In genomic region chr14:21023817-21024667, GRCh38 we compare ENCODE assay signal across 1 cellular context.
TF ChIP-seq lines count a peak whose summit lies in the region.

No MANE protein-coding gene starts in this region.

TF ChIP-seq in HepG2, 621 proteins besides CTCF, POLR2A, EP300 and RAD21 (continued from another document and continues in another):
- TF ChIP-seq ZNF790 (CRISPR knock-in tag; IDR thresholded peaks at IDR 0.05; ENCODE audit: borderline replicate concordance): no peak
- TF ChIP-seq MED13 (CRISPR knock-in tag; IDR thresholded peaks at IDR 0.05): no peak
- TF ChIP-seq MTF2 (CRISPR knock-in tag; IDR thresholded peaks at IDR 0.05; ENCODE audit: borderline replicate concordance): no peak
- no peak; the same call in 1 of the 2 replicates for TF ChIP-seq HNF4G (IDR thresholded peaks at IDR 0.05; ENCODE audit: borderline replicate concordance, low read depth, low read length)
- no peak for TF ChIP-seq HNF4G (CRISPR knock-in tag; IDR thresholded peaks at IDR 0.05; ENCODE audit: borderline replicate concordance, low read depth)
- no peak for TF ChIP-seq HNRNPK (IDR thresholded peaks at IDR 0.05; ENCODE audit: low read depth, low read length, poor library complexity, severe bottlenecking)
- TF ChIP-seq ZMAT5 (CRISPR knock-in tag; IDR thresholded peaks at IDR 0.05; ENCODE audit: borderline replicate concordance, low read depth): no peak
- TF ChIP-seq TEAD2 (CRISPR knock-in tag; IDR thresholded peaks at IDR 0.05): no peak
- TF ChIP-seq TIGD3 (CRISPR knock-in tag; IDR thresholded peaks at IDR 0.05; ENCODE audit: borderline replicate concordance): no peak
- no peak for TF ChIP-seq ZNF510 (CRISPR knock-in tag; IDR thresholded peaks at IDR 0.05; ENCODE audit: low read depth)
- no peak for TF ChIP-seq NCOA5 (CRISPR knock-in tag; IDR thresholded peaks at IDR 0.05)
- no peak for TF ChIP-seq KLF13 (CRISPR knock-in tag; IDR thresholded peaks at IDR 0.05)
- TF ChIP-seq ZNF530 (CRISPR knock-in tag; IDR thresholded peaks at IDR 0.05; ENCODE audit: low read depth): no peak
- no peak for TF ChIP-seq HDAC6 (IDR thresholded peaks at IDR 0.05; ENCODE audit: low read depth, low read length)
- no peak for TF ChIP-seq NR1H2 (CRISPR knock-in tag; IDR thresholded peaks at IDR 0.05; ENCODE audit: borderline replicate concordance, low read depth)
- TF ChIP-seq ZNF800 (CRISPR knock-in tag; IDR thresholded peaks at IDR 0.05): no peak
- 0 out of 2 replicates have a peak, but pooled peaks have one; percentile 36 for TF ChIP-seq PRMT3 (CRISPR knock-in tag; IDR thresholded peaks at IDR 0.05; ENCODE audit: borderline replicate concordance, low read depth)
- TF ChIP-seq ELF1 (CRISPR knock-in tag; IDR thresholded peaks at IDR 0.05): no peak
- TF ChIP-seq FOXK1 (CRISPR knock-in tag; IDR thresholded peaks at IDR 0.05; ENCODE audit: borderline replicate concordance, low read depth): no peak
- TF ChIP-seq ZKSCAN5 (CRISPR knock-in tag; IDR thresholded peaks at IDR 0.05): peak; percentile 87; the same call in 1 of the 2 replicates
- no peak; the same call in 1 of the 2 replicates for TF ChIP-seq TCF7 (IDR thresholded peaks at IDR 0.05; ENCODE audit: low read depth)
- TF ChIP-seq BHLHE40 (IDR thresholded peaks at IDR 0.05; ENCODE audit: low read length): no peak
- TF ChIP-seq NCOR1 (IDR thresholded peaks at IDR 0.05; ENCODE audit: borderline replicate concordance, low read length): no peak
- TF ChIP-seq HMG20A (CRISPR knock-in tag; IDR thresholded peaks at IDR 0.05; ENCODE audit: borderline replicate concordance): no peak
- peak; percentile 35; the same call in 1 of the 2 replicates for TF ChIP-seq NR2C2 (CRISPR knock-in tag; IDR thresholded peaks at IDR 0.05; ENCODE audit: borderline replicate concordance)
- TF ChIP-seq ZNF883 (CRISPR knock-in tag; IDR thresholded peaks at IDR 0.05; ENCODE audit: not compliant biosample characterization): no peak
- TF ChIP-seq ZNF879 (CRISPR knock-in tag; IDR thresholded peaks at IDR 0.05): no peak
- TF ChIP-seq EEA1 (CRISPR knock-in tag; IDR thresholded peaks at IDR 0.05; ENCODE audit: borderline replicate concordance): peak; percentile 43; the same call in 1 of the 2 replicates
- no peak for TF ChIP-seq SMAD3 (CRISPR knock-in tag; IDR thresholded peaks at IDR 0.05)
- no peak for TF ChIP-seq POGK (CRISPR knock-in tag; conservative IDR thresholded peaks at IDR 0.05)
- TF ChIP-seq THAP8 (CRISPR knock-in tag; IDR thresholded peaks at IDR 0.05; ENCODE audit: borderline replicate concordance): no peak
- no peak for TF ChIP-seq ZNF468 (CRISPR knock-in tag; IDR thresholded peaks at IDR 0.05)
- no peak for TF ChIP-seq ZNF484 (CRISPR knock-in tag; IDR thresholded peaks at IDR 0.05; ENCODE audit: borderline replicate concordance, low read depth)
- no peak for TF ChIP-seq ZNF383 (CRISPR knock-in tag; IDR thresholded peaks at IDR 0.05; ENCODE audit: borderline replicate concordance)
- no peak for TF ChIP-seq SP140L (CRISPR knock-in tag; IDR thresholded peaks at IDR 0.05; ENCODE audit: borderline replicate concordance)
- peak; percentile 42; the same call in 1 of the 2 replicates for TF ChIP-seq SALL1 (CRISPR knock-in tag; IDR thresholded peaks at IDR 0.05)
- no peak for TF ChIP-seq ZNF773 (CRISPR knock-in tag; IDR thresholded peaks at IDR 0.05; ENCODE audit: borderline replicate concordance)
- no peak for TF ChIP-seq ZNF775 (CRISPR knock-in tag; IDR thresholded peaks at IDR 0.05; ENCODE audit: borderline replicate concordance)
- no peak for TF ChIP-seq MED1 (CRISPR knock-in tag; IDR thresholded peaks at IDR 0.05)
- TF ChIP-seq FOXA1 (IDR thresholded peaks at IDR 0.05): no peak
- 0 out of 2 replicates have a peak, but pooled peaks have one; percentile 22 for TF ChIP-seq FOXA1 (CRISPR knock-in tag; IDR thresholded peaks at IDR 0.05)
- TF ChIP-seq ZNF160 (CRISPR knock-in tag; IDR thresholded peaks at IDR 0.05): no peak
- TF ChIP-seq CEBPB (IDR thresholded peaks at IDR 0.05; ENCODE audit: borderline replicate concordance, low read depth, low read length): no peak
- peak; percentile 75 for TF ChIP-seq NR2F6 (IDR thresholded peaks at IDR 0.05)
- peak; percentile 53 for TF ChIP-seq NR2F6 (CRISPR knock-in tag; IDR thresholded peaks at IDR 0.05)
- TF ChIP-seq ZNF574 (CRISPR knock-in tag; IDR thresholded peaks at IDR 0.05): peak; percentile 89
- TF ChIP-seq GMEB2 (CRISPR knock-in tag; IDR thresholded peaks at IDR 0.05; ENCODE audit: low read depth): no peak
- no peak for TF ChIP-seq ZNF235 (CRISPR knock-in tag; IDR thresholded peaks at IDR 0.05; ENCODE audit: borderline replicate concordance)
- TF ChIP-seq ZNF724P (CRISPR knock-in tag; IDR thresholded peaks at IDR 0.05; ENCODE audit: borderline replicate concordance): no peak
- 0 out of 2 replicates have a peak, but pooled peaks have one; percentile 9 for TF ChIP-seq RBAK (CRISPR knock-in tag; IDR thresholded peaks at IDR 0.05)
- no peak for TF ChIP-seq ZNF274 (CRISPR knock-in tag; IDR thresholded peaks at IDR 0.05)
- no peak for TF ChIP-seq DNMT3B (CRISPR knock-in tag; conservative IDR thresholded peaks at IDR 0.05)
- TF ChIP-seq ZNF598 (CRISPR knock-in tag; IDR thresholded peaks at IDR 0.05; ENCODE audit: borderline replicate concordance): no peak
- TF ChIP-seq IRF9 (CRISPR knock-in tag; IDR thresholded peaks at IDR 0.05; ENCODE audit: borderline replicate concordance): 0 out of 2 replicates have a peak, but pooled peaks have one; percentile 31
- no peak for TF ChIP-seq SMYD3 (CRISPR knock-in tag; IDR thresholded peaks at IDR 0.05)
- no peak for TF ChIP-seq ZFAT (CRISPR knock-in tag; conservative IDR thresholded peaks at IDR 0.05)
- no peak for TF ChIP-seq ZNF749 (CRISPR knock-in tag; IDR thresholded peaks at IDR 0.05; ENCODE audit: borderline replicate concordance)
- TF ChIP-seq IKZF4 (CRISPR knock-in tag; IDR thresholded peaks at IDR 0.05; ENCODE audit: borderline replicate concordance, low read depth, not compliant biosample characterization): no peak
- no peak; the same call in 1 of the 2 replicates for TF ChIP-seq ZSCAN9 (CRISPR knock-in tag; IDR thresholded peaks at IDR 0.05; ENCODE audit: borderline replicate concordance)
- TF ChIP-seq BORCS8-MEF2B (CRISPR knock-in tag; IDR thresholded peaks at IDR 0.05): no peak
- no peak for TF ChIP-seq HNRNPL (IDR thresholded peaks at IDR 0.05; ENCODE audit: low read depth, low read length)
- no peak for TF ChIP-seq BCL3 (CRISPR knock-in tag; IDR thresholded peaks at IDR 0.05)
- no peak for TF ChIP-seq ZBTB21 (CRISPR knock-in tag; IDR thresholded peaks at IDR 0.05)
- no peak for TF ChIP-seq ZNF543 (CRISPR knock-in tag; IDR thresholded peaks at IDR 0.05)
- no peak for TF ChIP-seq PAWR (CRISPR knock-in tag; IDR thresholded peaks at IDR 0.05; ENCODE audit: borderline replicate concordance)
- TF ChIP-seq DRAP1 (CRISPR knock-in tag; IDR thresholded peaks at IDR 0.05): peak; percentile 44; the same call in 1 of the 2 replicates
- no peak for TF ChIP-seq NPAS2 (CRISPR knock-in tag; IDR thresholded peaks at IDR 0.05; ENCODE audit: borderline replicate concordance)
- no peak for TF ChIP-seq ZSCAN29 (CRISPR knock-in tag; conservative IDR thresholded peaks at IDR 0.05)
